Comparison of ENCODE assay signal across 8 cellular contexts in the genomic region with DNA sequence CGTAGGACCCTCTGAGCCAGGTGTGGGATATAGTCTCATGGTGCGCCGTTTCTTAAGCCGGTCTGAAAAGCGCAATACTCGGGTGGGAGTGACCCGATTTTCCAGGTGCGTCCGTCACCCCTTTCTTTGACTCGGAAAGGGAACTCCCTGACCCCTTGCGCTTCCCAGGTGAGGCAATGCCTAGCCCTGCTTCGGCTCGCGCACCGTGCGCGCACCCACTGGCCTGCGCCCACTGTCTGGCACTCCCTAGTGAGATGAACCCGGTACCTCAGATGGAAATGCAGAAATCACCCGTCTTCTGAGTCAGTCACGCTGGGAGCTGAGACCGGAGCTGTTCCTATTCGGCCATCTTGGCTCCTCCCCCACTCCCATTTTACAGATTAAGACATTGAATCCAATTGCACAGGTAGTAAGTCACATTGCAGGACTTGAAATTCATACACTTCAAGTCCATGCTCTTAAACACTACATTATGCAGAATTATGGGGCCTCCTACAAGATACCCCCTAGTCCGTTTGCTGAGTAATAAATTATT.
A peak's percentile ranks its signal among the peaks of the same experiment; 100 is the strongest.
DNase-seq lines count a peak whose midpoint lies in the region; ATAC-seq and TF ChIP-seq lines count a peak whose summit lies in the region.
"Not testable (repeated sequence)": the region's sequence is repeated elsewhere in the genome, so short reads cannot be mapped to it uniquely, and the experiment has no call there.

No MANE protein-coding gene starts in this region.

- H3K23ac ChIP-seq in mesendoderm (ENCODE audit: low read length), result not testable (repeated sequence)

- not testable (repeated sequence) for H2BK120ac ChIP-seq in mesendoderm (ENCODE audit: low read depth, low read length)

- H3K27me3 Mint-ChIP-seq in GM23338 (ENCODE audit: insufficient read depth, low read depth, poor library complexity); WTC11 (ENCODE audit: low read depth); neural progenitor cell (ENCODE audit: insufficient read depth, low read depth): not testable (repeated sequence)
- H3K27me3 Mint-ChIP-seq in type B pancreatic cell, result peaks cover 24% of the 10 kb centered on the region

- TF ChIP-seq CTCF in GM23338 (conservative IDR thresholded peaks at IDR 0.05; ENCODE audit: low read depth in 2 of 2); WTC11 (IDR thresholded peaks at IDR 0.05); neural progenitor cell (IDR thresholded peaks at IDR 0.05); type B pancreatic cell (conservative IDR thresholded peaks at IDR 0.05): not testable (repeated sequence)

- H3F3A ChIP-seq in GM23338 (replicated peaks; ENCODE audit: low read depth); neural progenitor cell (ENCODE audit: low read depth): not testable (repeated sequence)

- ATAC-seq in GM23338, WTC11: not testable (repeated sequence)

- H3K56ac ChIP-seq in mesendoderm (ENCODE audit: low read length), result peak overlapping the region; percentile 70

- H2BK5ac ChIP-seq in mesendoderm (ENCODE audit: low read length), result not testable (repeated sequence)

- H3K4me1 ChIP-seq in GM23338 (ENCODE audit: insufficient read depth) (peaks cover 25% of the 10 kb centered on the region), HUES64 (ENCODE audit: insufficient read depth, low read length) (peaks cover 16% of the 10 kb centered on the region)
- H3K4me1 ChIP-seq in iPS DF 6.9 (ENCODE audit: control insufficient read depth, insufficient read depth, low read length); mesendoderm (ENCODE audit: control insufficient read depth, low read depth, low read length); neural progenitor cell: not testable (repeated sequence)

- not testable (repeated sequence) for H2BK15ac ChIP-seq in mesendoderm (replicated peaks; ENCODE audit: low read depth)

- H3K9me2 ChIP-seq in GM23338 (ENCODE audit: insufficient read depth), result not testable (repeated sequence)

- H3K79me1 ChIP-seq in mesendoderm (ENCODE audit: low read length), result not testable (repeated sequence)

- H3K27ac ChIP-seq in GM23338 (ENCODE audit: low read depth) (peak overlapping the region; percentile 76), HUES64 (ENCODE audit: low read depth, low read length) (0 out of 2 replicates have a peak overlapping the region, but pooled peaks have one; percentile 26), epithelial cell of prostate (peak overlapping the region; percentile 46)
- H3K27ac ChIP-seq in iPS DF 6.9 (ENCODE audit: low read length); mesendoderm (ENCODE audit: low read depth, low read length); neural progenitor cell: not testable (repeated sequence)

- not testable (repeated sequence) for H3K36me3 ChIP-seq in GM23338 (ENCODE audit: insufficient read depth); HUES64 (ENCODE audit: insufficient read depth, low read length); iPS DF 6.9 (ENCODE audit: control insufficient read depth, insufficient read depth, low read length); mesendoderm (ENCODE audit: control insufficient read depth, insufficient read depth, low read length); neural progenitor cell

- not testable (repeated sequence) for H4K20me1 ChIP-seq in GM23338 (replicated peaks; ENCODE audit: insufficient read depth); neural progenitor cell (ENCODE audit: low read depth)

- H3K4me2 ChIP-seq in GM23338 (peak overlapping the region; percentile 70), neural progenitor cell (peak overlapping the region; percentile 57)
- not testable (repeated sequence) for H3K4me2 ChIP-seq in mesendoderm (ENCODE audit: low read length)

- not testable (repeated sequence) for H3K4ac ChIP-seq in mesendoderm (ENCODE audit: low read depth, low read length)

- peak overlapping the region; percentile 85 for H3K9ac ChIP-seq in HUES64 (ENCODE audit: low read depth, low read length)
- not testable (repeated sequence) for H3K9ac ChIP-seq in mesendoderm (ENCODE audit: low read length); neural progenitor cell

- POLR2A ChIA-PET in WTC11 (lab: Charles Lee), result not testable (repeated sequence)

- not testable (repeated sequence) for H4K5ac ChIP-seq in mesendoderm (ENCODE audit: low read length)

- H3K4me1 Mint-ChIP-seq in GM23338 (peaks cover 33% of the 10 kb centered on the region), WTC11 (peaks cover 34% of the 10 kb centered on the region), type B pancreatic cell (ENCODE audit: unreplicated experiment) (peaks cover 11% of the 10 kb centered on the region)
- H3K4me1 Mint-ChIP-seq in neural progenitor cell, result not testable (repeated sequence)

- H3K27me3 ChIP-seq in GM23338 (ENCODE audit: insufficient read depth); HUES64 (ENCODE audit: insufficient read depth, low read length); iPS DF 6.9 (ENCODE audit: control insufficient read depth, insufficient read depth, low read length); mesendoderm (ENCODE audit: insufficient read depth, low read length, poor library complexity); neural progenitor cell: not testable (repeated sequence)

- H3K4me3 Mint-ChIP-seq in GM23338, result peak overlapping the region; percentile 72
- peak overlapping the region; percentile 84 for H3K4me3 Mint-ChIP-seq in WTC11
- H3K4me3 Mint-ChIP-seq in neural progenitor cell, result not testable (repeated sequence)
- H3K4me3 Mint-ChIP-seq in type B pancreatic cell, result peak overlapping the region; percentile 66

- not testable (repeated sequence) for H2AK5ac ChIP-seq in mesendoderm (ENCODE audit: low read length)

- peak; percentile 50 for DNase-seq in GM23338 (ENCODE audit: low spot score)
- not testable (repeated sequence) for DNase-seq in WTC11 (ENCODE audit: low spot score); epithelial cell of prostate (ENCODE audit: low read depth, low spot score); iPS DF 6.9 (ENCODE audit: low read depth, low spot score); mesendoderm; neural progenitor cell (ENCODE audit: low spot score); type B pancreatic cell (ENCODE audit: extremely low spot score, unreplicated experiment)

- not testable (repeated sequence) for H3K79me2 ChIP-seq in GM23338 (replicated peaks; ENCODE audit: insufficient read depth); mesendoderm (ENCODE audit: control insufficient read depth, insufficient read depth, low read length); neural progenitor cell (ENCODE audit: low read depth)

- H3K9me3 ChIP-seq in HUES64 (ENCODE audit: insufficient read depth, low read depth, low read length); iPS DF 6.9 (ENCODE audit: control insufficient read depth, insufficient read depth, low read length); neural progenitor cell (ENCODE audit: low read depth): not testable (repeated sequence)

- H2AFZ ChIP-seq in GM23338, result not testable (repeated sequence)
- H2AFZ ChIP-seq in neural progenitor cell (replicated peaks), result peak overlapping the region; percentile 34

- H4K8ac ChIP-seq in mesendoderm (ENCODE audit: low read depth, low read length), result not testable (repeated sequence)

- H3K36me3 Mint-ChIP-seq in GM23338 (ENCODE audit: low read depth); WTC11; neural progenitor cell; type B pancreatic cell: not testable (repeated sequence)

- peak overlapping the region; percentile 60 for H3K4me3 ChIP-seq in GM23338
- peak overlapping the region; percentile 59 for H3K4me3 ChIP-seq in HUES64 (ENCODE audit: low read length)
- H3K4me3 ChIP-seq in iPS DF 6.9 (ENCODE audit: low read length), result peak overlapping the region; percentile 29; the same call in 1 of the 2 replicates
- not testable (repeated sequence) for H3K4me3 ChIP-seq in mesendoderm (ENCODE audit: low read length)
- peak overlapping the region; percentile 27 for H3K4me3 ChIP-seq in neural progenitor cell

- not testable (repeated sequence) for H3K9me3 Mint-ChIP-seq in GM23338, WTC11, neural progenitor cell, type B pancreatic cell

- H3K18ac ChIP-seq in mesendoderm (ENCODE audit: low read length), result not testable (repeated sequence)

- CTCF ChIA-PET in WTC11 (lab: Charles Lee), result interaction anchor here (1.0 kb wide), 1 partner anchor 337 kb away, joined by 4 read pairs; no protein-coding TSS in a partner anchor

- WGBS in HUES64, result 36% methylated on average over 24 of the region's 24 CpGs
- WGBS in iPS DF 6.9 (ENCODE audit: insufficient coverage, insufficient read length), result no CpG with 5 or more reads among the region's 24 CpGs
- no CpG with 5 or more reads among the region's 24 CpGs for WGBS in mesendoderm (ENCODE audit: extremely low coverage, insufficient coverage, low lambda C conversion rate)

- H3K27ac Mint-ChIP-seq in GM23338 (peak overlapping the region; percentile 95), WTC11 (peak overlapping the region; percentile 92)
- H3K27ac Mint-ChIP-seq in neural progenitor cell, type B pancreatic cell: not testable (repeated sequence)
